In the genomic region with DNA sequence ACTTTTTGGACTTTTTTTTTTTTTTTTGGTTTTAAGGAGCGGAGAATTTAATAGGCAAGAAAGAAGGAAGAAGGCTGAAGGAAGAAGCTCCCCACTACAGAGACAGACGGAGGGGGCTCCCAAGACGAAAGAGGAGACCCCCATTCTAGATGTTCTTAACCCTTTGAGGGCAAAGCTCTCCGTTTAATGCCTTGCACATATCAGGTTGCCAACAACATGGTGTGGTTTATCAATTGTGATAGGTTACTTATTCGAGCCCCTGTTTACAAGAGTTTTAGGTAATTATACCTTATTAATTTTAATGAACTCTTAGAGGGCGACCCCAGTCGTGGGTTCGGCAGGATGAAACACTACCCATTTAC, we compare ENCODE assay signal across 8 cellular contexts. TPM values are rescaled to one million over a fixed set of nuclear protein-coding genes. Genes with fewer than 3 reads are reported as not detected.
DNase-seq lines count a peak whose midpoint lies in the region; ATAC-seq and TF ChIP-seq lines count a peak whose summit lies in the region.

No MANE protein-coding gene starts in this region.

- peak overlapping the region; percentile 93 for H3K4me3 Mint-ChIP-seq in Caco-2 (ENCODE audit: unreplicated experiment)
- H3K4me3 Mint-ChIP-seq in endodermal cell, result peak overlapping the region; percentile 95

- H3K4me1 Mint-ChIP-seq in Caco-2 (ENCODE audit: low read depth, unreplicated experiment) (peaks cover 19% of the 10 kb centered on the region), endodermal cell (peaks cover 23% of the 10 kb centered on the region)

- H4K91ac ChIP-seq in neuronal stem cell (ENCODE audit: low read depth, low read length, poor library complexity), result no peak overlapping the region

- ATAC-seq in omental fat pad (ENCODE audit: low FRiP score) (no peak), GM21528 (IDR thresholded peaks at IDR 0.05; ENCODE audit: low FRiP score, unreplicated experiment) (no peak)

- peak overlapping the region; percentile 75 for H3K9ac ChIP-seq in NT2/D1 (ENCODE audit: insufficient read length, low read depth)
- peak overlapping the region; percentile 72 for H3K9ac ChIP-seq in endodermal cell (ENCODE audit: extremely low read depth, low read length, poor library complexity, severe bottlenecking)
- H3K9ac ChIP-seq in neuronal stem cell (ENCODE audit: low read depth, low read length, poor library complexity), result no peak overlapping the region

- H3K27me3 ChIP-seq in Caco-2 (replicated peaks; ENCODE audit: control insufficient read depth, insufficient read depth, low read length), result no peaks in the 10 kb centered on the region
- H3K27me3 ChIP-seq in NT2/D1 (ENCODE audit: insufficient read depth, insufficient read length), result no peaks in the 10 kb centered on the region
- no peaks in the 10 kb centered on the region for H3K27me3 ChIP-seq in endodermal cell (ENCODE audit: control insufficient read depth, insufficient read depth, low read length, poor library complexity, severe bottlenecking)
- peaks cover 0 to 2% (median 0%) of the 10 kb centered on the region in 3 experiments for H3K27me3 ChIP-seq in neuronal stem cell (ENCODE audit: control insufficient read depth in 3 of 3, insufficient read depth in 3 of 3, low read depth in 1 of 3, low read length in 3 of 3)

- H3K27ac ChIP-seq in endodermal cell (ENCODE audit: low read depth, low read length) (peak overlapping the region; percentile 90), neuronal stem cell (replicated peaks; ENCODE audit: low read length) (peak overlapping the region; percentile 90)

- no peak overlapping the region for H2BK120ac ChIP-seq in neuronal stem cell (ENCODE audit: low read depth, low read length)

- H3K4ac ChIP-seq in neuronal stem cell (ENCODE audit: low read length), result no peak overlapping the region

- POLR2A ChIA-PET in Caco-2 (lab: Charles Lee), result interaction anchor here (1.2 kb wide), 1 partner anchor 23 kb away, joined by 5 read pairs; no protein-coding TSS in a partner anchor

- H3K9me3 Mint-ChIP-seq in Caco-2 (ENCODE audit: unreplicated experiment) (no peaks in the 10 kb centered on the region), endodermal cell (no peaks in the 10 kb centered on the region)

- no peak overlapping the region for H2BK5ac ChIP-seq in neuronal stem cell (ENCODE audit: low read length)

- no peak overlapping the region for H2BK12ac ChIP-seq in neuronal stem cell (ENCODE audit: low read length)

- intact Hi-C loops in Caco-2 (cut with micrococcal nuclease; ENCODE audit: unreplicated experiment), result loop anchor here (2.0 kb wide), 2 partner anchors 259 to 331 kb away; a partner anchor contains a TSS

- no peak for TF ChIP-seq CTCF in Caco-2 (IDR thresholded peaks at IDR 0.05; ENCODE audit: insufficient read depth in 1 of 2, low read depth in 1 of 2, low read length in 1 of 2, severe bottlenecking in 1 of 2, unreplicated experiment in 1 of 2)
- TF ChIP-seq CTCF in endodermal cell (conservative IDR thresholded peaks at IDR 0.05), result no peak
- no peak for TF ChIP-seq CTCF in omental fat pad (IDR thresholded peaks at IDR 0.05)

- H2BK15ac ChIP-seq in neuronal stem cell (ENCODE audit: low read length), result no peak overlapping the region

- peaks cover 12% of the 10 kb centered on the region for H3K4me1 ChIP-seq in Caco-2
- no peaks in the 10 kb centered on the region for H3K4me1 ChIP-seq in NT2/D1 (ENCODE audit: insufficient read depth, insufficient read length)
- H3K4me1 ChIP-seq in endodermal cell (ENCODE audit: control insufficient read depth, insufficient read depth, low read length), result peaks cover 5% of the 10 kb centered on the region
- H3K4me1 ChIP-seq in neuronal stem cell (ENCODE audit: control insufficient read depth in 2 of 2, insufficient read depth in 1 of 2, low read depth in 1 of 2, low read length in 2 of 2), result peaks cover 4 to 16% of the 10 kb centered on the region in 2 donors

- no peak overlapping the region for H4K8ac ChIP-seq in neuronal stem cell (ENCODE audit: low read depth, low read length)

- H2AFZ ChIP-seq in neuronal stem cell (ENCODE audit: low read length), result peak overlapping the region; percentile 95

- H3K9me3 ChIP-seq in Caco-2 (no peaks in the 10 kb centered on the region), NT2/D1 (ENCODE audit: insufficient read depth, low read length) (no peaks in the 10 kb centered on the region), endodermal cell (ENCODE audit: control insufficient read depth, low read length) (no peaks in the 10 kb centered on the region), neuronal stem cell (replicated peaks in 1 of 2; ENCODE audit: control insufficient read depth in 2 of 2, insufficient read depth in 1 of 2, low read depth in 1 of 2, low read length in 2 of 2) (no peaks in the 10 kb centered on the region)

- H3K23ac ChIP-seq in neuronal stem cell (ENCODE audit: low read depth, low read length, poor library complexity), result no peak overlapping the region

- H3K4me2 ChIP-seq in neuronal stem cell (ENCODE audit: insufficient read depth, low read length, poor library complexity, severe bottlenecking), result peak overlapping the region; percentile 44

- DNase-seq in Caco-2 (no peak), NT2/D1 (ENCODE audit: low read depth, low spot score) (no peak), endodermal cell (no peak), neuronal stem cell (ENCODE audit: low spot score) (no peak), omental fat pad (ENCODE audit: low spot score) (no peak), DMS153 (lab: John Stamatoyannopoulos, UW) (no peak), DMS153 treated with DMSO at 0.1 percent for 48 hours (lab: John Stamatoyannopoulos, UW; ENCODE audit: unreplicated experiment) (no peak)

- H2AK5ac ChIP-seq in neuronal stem cell (ENCODE audit: low read depth, low read length), result no peak overlapping the region

- H3K36me3 ChIP-seq in Caco-2 (ENCODE audit: control insufficient read depth, insufficient read depth, low read length) (no peaks in the 10 kb centered on the region; the same call in 1 of the 2 replicates), NT2/D1 (ENCODE audit: insufficient read depth, insufficient read length, low read length) (no peaks in the 10 kb centered on the region), endodermal cell (ENCODE audit: control insufficient read depth, insufficient read depth, low read length) (no peaks in the 10 kb centered on the region), neuronal stem cell (replicated peaks in 1 of 2; ENCODE audit: control insufficient read depth in 2 of 2, insufficient read depth in 2 of 2, low read length in 2 of 2) (no peaks in the 10 kb centered on the region)

- peak overlapping the region; percentile 100 for H3K27ac Mint-ChIP-seq in Caco-2 (ENCODE audit: unreplicated experiment)
- H3K27ac Mint-ChIP-seq in endodermal cell, result peak overlapping the region; percentile 97

- 39% methylated on average over 8 of the region's 8 CpGs; no CpG with 5 or more reads in 1 of the 2 experiments for WGBS in endodermal cell (ENCODE audit: insufficient coverage in 1 of 2, insufficient read length in 1 of 2), 2 experiments
- WGBS in neuronal stem cell (ENCODE audit: extremely low coverage in 2 of 2, insufficient read length in 2 of 2, insufficient replicate concordance in 1 of 2), 2 donors, result no CpG with 5 or more reads among the region's 8 CpGs

- H3K27me3 Mint-ChIP-seq in Caco-2 (ENCODE audit: insufficient read depth, unreplicated experiment) (no peaks in the 10 kb centered on the region), endodermal cell (ENCODE audit: insufficient read depth) (peaks cover 2% of the 10 kb centered on the region)

- no peak overlapping the region for H3K14ac ChIP-seq in neuronal stem cell (ENCODE audit: low read length)

- H3K4me3 ChIP-seq in Caco-2 (ENCODE audit: low read depth, low read length) (peak overlapping the region; percentile 43), NT2/D1 (ENCODE audit: insufficient read length, low read depth) (peak overlapping the region; percentile 51), endodermal cell (ENCODE audit: low read length) (peak overlapping the region; percentile 95), neuronal stem cell (ENCODE audit: low read length in 2 of 2) (peak overlapping the region in 1 of 2 donors; percentile 75)

- BruUV-seq in Caco-2 (replicated peaks; lab: Mats Ljungman, UMichigan), result TSS peak; percentile 64

- H3K18ac ChIP-seq in neuronal stem cell (ENCODE audit: low read length), result no peak overlapping the region

- H3K79me1 ChIP-seq in neuronal stem cell (ENCODE audit: low read depth, low read length), result peaks cover 6% of the 10 kb centered on the region

- peaks cover 17% of the 10 kb centered on the region for H3K36me3 Mint-ChIP-seq in Caco-2 (ENCODE audit: insufficient read depth, unreplicated experiment)
- no peaks in the 10 kb centered on the region for H3K36me3 Mint-ChIP-seq in endodermal cell (ENCODE audit: low read depth)

- CTCF ChIA-PET in Caco-2 (lab: Charles Lee), result no interaction called here

RNA-seq across cellular contexts. Expression of a gene that starts 1.2 kb away (rescaled TPM):
- 6.0 and 6.5 TPM in 2 replicates for total RNA-seq in Caco-2 (2022)
- 10 to 100 TPM; 10.2 to 12.8 TPM for total RNA-seq in endodermal cell
- polyA plus RNA-seq in endodermal cell (2013, experiment 1 of 2), result 9.6 TPM
- 9.9 TPM for polyA plus RNA-seq in endodermal cell (2013, experiment 2 of 2)
- 14.6 TPM for polyA plus RNA-seq in neuronal stem cell (2013, experiment 1 of 2)
- 14.4 TPM for polyA plus RNA-seq in neuronal stem cell (2013, experiment 2 of 2)
- 10 to 100 TPM; 12.6 to 25.2 (median 16.4) TPM for total RNA-seq in omental fat pad
